10 cellular contexts compared by ENCODE assay signal in genomic region chr22:29581799-29582198, GRCh38. TPM values are rescaled to one million over a fixed set of nuclear protein-coding genes. Genes with fewer than 3 reads are reported as not detected.
A peak's percentile ranks its signal among the peaks of the same experiment; 100 is the strongest.
DNase-seq lines count a peak whose midpoint lies in the region; ATAC-seq, FAIRE-seq and TF ChIP-seq lines count a peak whose summit lies in the region.
"Had no signal": no experiment of that assay in that cellular context is flagged by ENCODE, and none has a peak within 500 bp of the region (broad histone marks: within the 10 kb centered on the region; RNA-seq: fewer than 3 reads in every experiment).

No MANE protein-coding gene starts in this region.

- H3K27ac Mint-ChIP-seq in activated naive CD4-positive, alpha-beta T cell treated with anti-CD3 and anti-CD28 coated beads for 36 hours: no peak overlapping the region
- H3K27ac Mint-ChIP-seq in type B pancreatic cell: peak overlapping the region; percentile 25

- POLR2A ChIA-PET in PC-3 (lab: Charles Lee; ENCODE audit: unreplicated experiment): no interaction called here

- H3K4me1 ChIP-seq in PC-3 (ENCODE audit: insufficient read depth, low read length) (peaks cover 19% of the 10 kb centered on the region), right atrium auricular region (peaks cover 0 to 9% of the 10 kb centered on the region in 2 donors)

- H3K36me3 Mint-ChIP-seq in activated naive CD4-positive, alpha-beta T cell treated with anti-CD3 and anti-CD28 coated beads for 36 hours (ENCODE audit: low read depth): peaks cover 3% of the 10 kb centered on the region
- peaks cover 3% of the 10 kb centered on the region for H3K36me3 Mint-ChIP-seq in type B pancreatic cell

- no peaks in the 10 kb centered on the region for H3K9me3 ChIP-seq in PC-3 (ENCODE audit: low read length)
- no peaks in the 10 kb centered on the region for H3K9me3 ChIP-seq in right atrium auricular region
- H3K9me3 ChIP-seq: SJSA1 had no signal

- H3K4me2 ChIP-seq in PC-3 (ENCODE audit: low read length): peak overlapping the region; percentile 98

- H3K9ac ChIP-seq in PC-3 (ENCODE audit: low read length): peak overlapping the region; percentile 83

- peak overlapping the region; percentile 92 for H3K4me3 Mint-ChIP-seq in activated naive CD4-positive, alpha-beta T cell treated with anti-CD3 and anti-CD28 coated beads for 36 hours
- peak overlapping the region; percentile 97 for H3K4me3 Mint-ChIP-seq in type B pancreatic cell

- H3K4me3 ChIP-seq in PC-3 (ENCODE audit: low read length) (peak overlapping the region; percentile 89), right atrium auricular region (no peak overlapping the region)

- TSS peak; percentile 84 for BruUV-seq in PC-3 (replicated peaks; lab: Mats Ljungman, UMichigan)

- intact Hi-C loops in activated naive CD4-positive, alpha-beta T cell treated with anti-CD3 and anti-CD28 coated beads for 36 hours (cut with micrococcal nuclease): loop anchor here (1.0 kb wide), 2 partner anchors 22 to 28 kb away; partner anchors contain the start of genes NF2 and THOC5
- intact Hi-C loops in PC-3 (cut with micrococcal nuclease): no loop called here

- ATAC-seq in PC-3: peak; percentile 60
- peak; percentile 53 for ATAC-seq in esophagus mucosa

- peaks cover 17% of the 10 kb centered on the region for H3K4me1 Mint-ChIP-seq in activated naive CD4-positive, alpha-beta T cell treated with anti-CD3 and anti-CD28 coated beads for 36 hours (ENCODE audit: low read depth)
- H3K4me1 Mint-ChIP-seq in type B pancreatic cell (ENCODE audit: unreplicated experiment): peaks cover 11% of the 10 kb centered on the region

- no peaks in the 10 kb centered on the region for H4K20me1 ChIP-seq in PC-3 (ENCODE audit: low read length)

- H3K36me3 ChIP-seq in PC-3 (ENCODE audit: low read depth, low read length) (no peaks in the 10 kb centered on the region), right atrium auricular region (no peaks in the 10 kb centered on the region)
- H3K36me3 ChIP-seq: SJSA1 had no signal

- TF ChIP-seq POLR2A in GM12892 (IDR thresholded peaks at IDR 0.05; ENCODE audit: low read depth, low read length): no peak

- CTCF ChIA-PET in activated naive CD4-positive, alpha-beta T cell treated with anti-CD3 and anti-CD28 coated beads for 36 hours (lab: Charles Lee): interaction anchor here (0.6 kb wide), 1 partner anchor 9 kb away, joined by 3 read pairs; no protein-coding TSS in a partner anchor
- CTCF ChIA-PET in PC-3 (lab: Charles Lee): no interaction called here

- H3K27me3 ChIP-seq in PC-3 (ENCODE audit: low read length) (no peaks in the 10 kb centered on the region), right atrium auricular region (no peaks in the 10 kb centered on the region)
- H3K27me3 ChIP-seq: SJSA1 had no signal

- H2AFZ ChIP-seq in PC-3 (ENCODE audit: low read length): peak overlapping the region; percentile 84; the same call in 1 of the 2 replicates

- no peaks in the 10 kb centered on the region for H3K27me3 Mint-ChIP-seq in activated naive CD4-positive, alpha-beta T cell treated with anti-CD3 and anti-CD28 coated beads for 36 hours (ENCODE audit: low read depth)
- H3K27me3 Mint-ChIP-seq in type B pancreatic cell: no peaks in the 10 kb centered on the region

- DNase-seq in activated naive CD4-positive, alpha-beta T cell treated with anti-CD3 and anti-CD28 coated beads for 36 hours: no peak
- DNase-seq in activated naive CD4-positive, alpha-beta T cell treated with Interleukin-2 at 50 U/mL for 16 hours: no peak
- DNase-seq in PC-3 (peak; percentile 84), type B pancreatic cell (ENCODE audit: extremely low spot score, unreplicated experiment) (no peak), right atrium auricular region (ENCODE audit: low spot score) (no peak), GM12892 (ENCODE audit: insufficient read length) (no peak), substantia nigra (lab: John Stamatoyannopoulos, UW) (no peak)
- DNase-seq: GDM1 had no signal

- H3K27ac ChIP-seq in PC-3 (ENCODE audit: low read length) (peak overlapping the region; percentile 71), right atrium auricular region (no peak overlapping the region), substantia nigra (ENCODE audit: low read depth, low read length, poor library complexity, severe bottlenecking) (no peak overlapping the region)
- H3K27ac ChIP-seq: SJSA1 had no signal

- H3K79me2 ChIP-seq in PC-3 (ENCODE audit: low read length): peaks cover 17% of the 10 kb centered on the region

- TF ChIP-seq CTCF in PC-3 (conservative IDR thresholded peaks at IDR 0.05; ENCODE audit: low read depth, low read length) (no peak), type B pancreatic cell (conservative IDR thresholded peaks at IDR 0.05) (no peak), right atrium auricular region (IDR thresholded peaks at IDR 0.05) (no peak)

- no peak for FAIRE-seq in GM12892 (lab: Jason Lieb, UNC)

- no peaks in the 10 kb centered on the region for H3K9me2 ChIP-seq in PC-3 (replicated peaks; ENCODE audit: low read length)

- H3K9me3 Mint-ChIP-seq in activated naive CD4-positive, alpha-beta T cell treated with anti-CD3 and anti-CD28 coated beads for 36 hours: no peaks in the 10 kb centered on the region
- no peaks in the 10 kb centered on the region for H3K9me3 Mint-ChIP-seq in type B pancreatic cell

- H3F3A ChIP-seq in PC-3 (ENCODE audit: low read length, unreplicated experiment): no peaks in the 10 kb centered on the region

RNA-seq across cellular contexts. Expression of gene NIPSNAP1, which starts 0.9 kb away (rescaled TPM):
- total RNA-seq in activated naive CD4-positive, alpha-beta T cell treated with anti-CD3 and anti-CD28 coated beads for 36 hours: 10 to 100 TPM; 67.5 to 69.6 TPM
- total RNA-seq in PC-3 (2014; rRNA removed) (68.8 and 75.4 TPM in 2 replicates), esophagus mucosa (39.0 TPM), type B pancreatic cell (ENCODE audit: low replicate concordance) (97.2 and 128 TPM in 2 replicates), right atrium auricular region (10 to 100 TPM; 18.9 to 25.3 TPM)
- polyA plus RNA-seq in GM12892 (2012; ENCODE audit: missing spikeins): 86.7 TPM

RNA-seq across cellular contexts. Expression of gene NF2, which starts 21.6 kb away (rescaled TPM):
- total RNA-seq in activated naive CD4-positive, alpha-beta T cell treated with anti-CD3 and anti-CD28 coated beads for 36 hours: 10 to 100 TPM; 29.8 to 30.0 TPM
- 113 and 154 TPM in 2 replicates for total RNA-seq in PC-3 (2014; rRNA removed)
- total RNA-seq in esophagus mucosa: 32.3 TPM
- total RNA-seq in type B pancreatic cell (ENCODE audit: low replicate concordance): 40.3 and 45.6 TPM in 2 replicates
- total RNA-seq in right atrium auricular region: 10 to 100 TPM; 45.8 to 52.5 TPM
- polyA plus RNA-seq in GM12892 (2012; ENCODE audit: missing spikeins): 10.3 TPM

RNA-seq across cellular contexts. Expression of gene THOC5, which starts 28.2 kb away (rescaled TPM):
- total RNA-seq in activated naive CD4-positive, alpha-beta T cell treated with anti-CD3 and anti-CD28 coated beads for 36 hours: 10 to 100 TPM; 54.8 to 55.1 TPM
- 32.8 and 33.9 TPM in 2 replicates for total RNA-seq in PC-3 (2014; rRNA removed)
- 30.1 TPM for total RNA-seq in esophagus mucosa
- total RNA-seq in type B pancreatic cell (ENCODE audit: low replicate concordance): 36.6 and 53.5 TPM in 2 replicates
- total RNA-seq in right atrium auricular region: 10 to 100 TPM; 34.9 to 42.7 TPM
- polyA plus RNA-seq in GM12892 (2012; ENCODE audit: missing spikeins): 23.1 TPM
